ENCODE assay signal across 8 cellular contexts in the genomic region with DNA sequence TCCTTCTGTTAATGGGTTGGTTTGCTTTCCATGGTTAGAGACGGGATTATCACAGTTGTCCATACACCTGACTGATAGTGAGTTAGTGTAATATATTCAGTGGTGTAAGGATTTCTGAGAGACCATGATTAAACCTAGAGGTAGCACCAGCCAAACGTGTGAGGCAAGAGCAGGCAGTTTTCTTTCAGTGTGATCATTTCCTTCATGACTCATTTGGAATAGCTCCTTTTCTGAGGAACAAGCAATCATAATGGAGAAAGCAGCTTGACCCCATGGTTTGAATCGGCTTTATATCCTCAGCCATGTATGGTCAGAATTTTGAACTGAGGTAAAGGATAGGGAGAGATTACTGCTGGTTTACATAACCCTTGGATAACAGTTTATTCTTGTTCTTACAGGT. TPM values are rescaled to one million over a fixed set of nuclear protein-coding genes. Genes with fewer than 3 reads are reported as not detected.
DNase-seq lines count a peak whose midpoint lies in the region; ATAC-seq and TF ChIP-seq lines count a peak whose summit lies in the region.

No MANE protein-coding gene starts in this region.

- peaks cover 5% of the 10 kb centered on the region for H3K36me3 ChIP-seq in Panc1 (ENCODE audit: control insufficient read depth, insufficient read depth, low read length)
- peaks cover 8 to 33% (median 21%) of the 10 kb centered on the region in 4 donors for H3K36me3 ChIP-seq in esophagus muscularis mucosa
- H3K36me3 ChIP-seq in gastrocnemius medialis, result peaks cover 0 to 26% of the 10 kb centered on the region in 2 donors

- H3K4me1 ChIP-seq in Panc1 (ENCODE audit: control insufficient read depth, insufficient read depth, low read length) (peaks cover 20% of the 10 kb centered on the region), esophagus muscularis mucosa (peaks cover 24 to 50% (median 49%) of the 10 kb centered on the region in 4 donors), gastrocnemius medialis (peaks cover 30 to 40% of the 10 kb centered on the region in 2 donors)

- no peak for TF ChIP-seq CTCF in Panc1 (IDR thresholded peaks at IDR 0.05)
- no peak for TF ChIP-seq CTCF in esophagus muscularis mucosa (IDR thresholded peaks at IDR 0.05)
- no peak for TF ChIP-seq CTCF in gastrocnemius medialis (IDR thresholded peaks at IDR 0.05 in 4 of 5, conservative IDR thresholded peaks at IDR 0.05 in 1 of 5)

- no peak for TF ChIP-seq EP300 in esophagus muscularis mucosa (IDR thresholded peaks at IDR 0.05)

- WGBS in esophagus muscularis mucosa, result 31% methylated on average over 3 of the region's 3 CpGs

- in situ Hi-C loops in Panc1 (cut with HindIII; ENCODE audit: low pct_unique_long_range_greater_than_20kb, low sequenced_read_pairs), result no loop called here
- in situ Hi-C loops in gastrocnemius medialis (cut with MboI; ENCODE audit: low sequenced_read_pairs in 4 of 4), result loop anchor here (5.0 to 25.0 kb wide), 5 partner anchors 144 to 387 kb away; partner anchors contain the start of genes SNRPG (in 2 of the 4) and FAM136A (in 1 of the 4)

- ATAC-seq in Panc1, result no peak
- ATAC-seq in gastrocnemius medialis, result peak in 1 of 2 donors; percentile 10
- no peak for ATAC-seq in GM21723 (IDR thresholded peaks at IDR 0.05; ENCODE audit: unreplicated experiment)
- no peak for ATAC-seq in left lobe of liver
- no peak for ATAC-seq in GM18520 (IDR thresholded peaks at IDR 0.05; ENCODE audit: unreplicated experiment)

- BruUV-seq in Panc1 (replicated peaks; lab: Mats Ljungman, UMichigan), result no TSS peak

- H3K27ac ChIP-seq in Panc1 (ENCODE audit: low read length) (peak overlapping the region; percentile 1), esophagus muscularis mucosa (replicated peaks in 1 of 4) (peak overlapping the region; percentile 72 to 99 (median 96)), gastrocnemius medialis (peak overlapping the region; percentile 96 to 98 (median 96))

- H3K27me3 ChIP-seq in Panc1 (ENCODE audit: control insufficient read depth, insufficient read depth, low read length) (no peaks in the 10 kb centered on the region), esophagus muscularis mucosa (no peaks in the 10 kb centered on the region), gastrocnemius medialis (no peaks in the 10 kb centered on the region)

- no peak for TF ChIP-seq POLR2A in esophagus muscularis mucosa (IDR thresholded peaks at IDR 0.05; ENCODE audit: low read depth)
- peak in 1 of 2 donors; percentile 40 for TF ChIP-seq POLR2A in gastrocnemius medialis (IDR thresholded peaks at IDR 0.05)

- intact Hi-C loops in Panc1 (cut with micrococcal nuclease; ENCODE audit: unreplicated experiment), result no loop called here
- intact Hi-C loops in esophagus muscularis mucosa (cut with DNase I), result loop anchor here (2.0 kb wide), 1 partner anchor 225 kb away; no protein-coding TSS in a partner anchor
- intact Hi-C loops in gastrocnemius medialis (cut with DNase I; ENCODE audit: low total_unique reads), result loop anchor here (10.0 kb wide), 1 partner anchor 173 kb away; the partner anchor contains the start of gene ANXA4

- H3K9me3 ChIP-seq in Panc1 (ENCODE audit: control insufficient read depth, insufficient read depth, low read depth, low read length), result no peaks in the 10 kb centered on the region
- no peaks in the 10 kb centered on the region for H3K9me3 ChIP-seq in esophagus muscularis mucosa
- H3K9me3 ChIP-seq in gastrocnemius medialis, result no peaks in the 10 kb centered on the region

- CTCF ChIA-PET in Panc1 (lab: Charles Lee), result no interaction called here

- H3K4me3 ChIP-seq in Panc1 (ENCODE audit: low read depth in 2 of 2, low read length in 2 of 2) (no peak overlapping the region), esophagus muscularis mucosa (peak overlapping the region in 2 of 4 donors; percentile 25 to 28), gastrocnemius medialis (peak overlapping the region in 1 of 4 donors; percentile 2)

- DNase-seq in GM04504 (ENCODE audit: low read depth), result peak; percentile 69
- DNase-seq in Panc1 (ENCODE audit: low read depth, low spot score), result peak; percentile 74
- no peak for DNase-seq in esophagus muscularis mucosa (ENCODE audit: extremely low spot score)
- DNase-seq in gastrocnemius medialis, result peak in 1 of 2 donors; percentile 49
- no peak for DNase-seq in left lobe of liver (ENCODE audit: low spot score)
- DNase-seq in NCI-H774 (lab: John Stamatoyannopoulos, UW), result no peak

- POLR2A ChIA-PET in Panc1 (lab: Charles Lee), result no interaction called here

RNA-seq across cellular contexts. Expression of gene MXD1, which starts 2.9 kb away (rescaled TPM):
- total RNA-seq in Panc1 (2021; ENCODE audit: unreplicated experiment) (6.5 TPM), esophagus muscularis mucosa (10 to 100 TPM in 2 of 4 donors, 1 to 10 TPM in 2; 7.7 to 21.2 (median 11.5) TPM), gastrocnemius medialis (1 to 10 TPM; 6.1 to 8.6 (median 6.9) TPM), left lobe of liver (4.8 TPM)
- polyA plus RNA-seq in Panc1 (2012; ENCODE audit: insufficient read length), result 3.0 TPM

RNA-seq across cellular contexts. Expression of gene SNRNP27, which starts 24.1 kb away (rescaled TPM):
- total RNA-seq in Panc1 (2021; ENCODE audit: unreplicated experiment), result 39.7 TPM
- polyA plus RNA-seq in Panc1 (2012; ENCODE audit: insufficient read length), result 26.5 TPM
- 10 to 100 TPM; 53.8 to 74.9 (median 62.9) TPM for total RNA-seq in esophagus muscularis mucosa
- 100 to 1,000 TPM; 109 to 161 (median 130) TPM for total RNA-seq in gastrocnemius medialis
- 13.8 TPM for total RNA-seq in left lobe of liver

RNA-seq across cellular contexts. Expression of gene ASPRV1, which starts 43.6 kb away (rescaled TPM):
- total RNA-seq in Panc1 (2021; ENCODE audit: unreplicated experiment), result 0.21 TPM
- polyA plus RNA-seq in Panc1 (2012; ENCODE audit: insufficient read length), result 0.27 TPM
- total RNA-seq in esophagus muscularis mucosa, result 1 to 10 TPM; 1.2 to 1.7 (median 1.6) TPM
- 1 to 10 TPM in 1 of 4 donors, under 1 TPM in 3; 0.39 to 3.1 (median 0.61) TPM for total RNA-seq in gastrocnemius medialis
- total RNA-seq in left lobe of liver, result 0.78 TPM

Comparison
In these comparisons a context has a peak if more than half of its experiments do, and no peak if none do; other contexts are left out.
1. DNase-seq: peak in GM04504 (single experiment) and Panc1 (single experiment); none in esophagus muscularis mucosa (single experiment), left lobe of liver (single experiment) and NCI-H774 (single experiment).
2. H3K27ac ChIP-seq: peak in every context shown above with its lines; median percentile 96 in gastrocnemius medialis; 96 in esophagus muscularis mucosa; 1 in Panc1.